12 cellular contexts compared by ENCODE assay signal in genomic region chr1:30323841-30324240, GRCh38.
DNase-seq lines count a peak whose midpoint lies in the region; ATAC-seq and TF ChIP-seq lines count a peak whose summit lies in the region.
"Had no signal": no experiment of that assay in that cellular context is flagged by ENCODE, and none has a peak within 500 bp of the region (broad histone marks: within the 10 kb centered on the region; RNA-seq: fewer than 3 reads in every experiment).

No MANE protein-coding gene starts in this region.

- H3K4me1 ChIP-seq in breast epithelium, result no peaks in the 10 kb centered on the region

- peaks cover 0 to 5% of the 10 kb centered on the region in 2 donors for H3K27me3 ChIP-seq in breast epithelium

- CTCF ChIA-PET in MCF 10A (lab: Yijun Ruan, JAX), result interaction anchor here (0.6 kb wide), 1 partner anchor 8 kb away, joined by 3 read pairs; no protein-coding TSS in a partner anchor

- TF ChIP-seq POLR2A in breast epithelium (IDR thresholded peaks at IDR 0.05), result no peak

- POLR2A ChIA-PET in MCF 10A (lab: Yijun Ruan, JAX), result interaction anchor here (0.6 to 0.7 kb wide), 2 partner anchors 431 to 1093 kb away, joined by 3 read pairs; no protein-coding TSS in a partner anchor

- H3K36me3 Mint-ChIP-seq in MCF 10A (ENCODE audit: insufficient read depth, unreplicated experiment), result no peaks in the 10 kb centered on the region

- no peak for TF ChIP-seq CTCF in MCF 10A (IDR thresholded peaks at IDR 0.05; ENCODE audit: unreplicated experiment)
- TF ChIP-seq CTCF in breast epithelium (IDR thresholded peaks at IDR 0.05), result no peak

- H3K36me3 ChIP-seq in breast epithelium, result no peaks in the 10 kb centered on the region

- peaks cover 48% of the 10 kb centered on the region for H3K27me3 Mint-ChIP-seq in MCF 10A (ENCODE audit: insufficient read depth, unreplicated experiment)

- H3K9me3 Mint-ChIP-seq in MCF 10A (ENCODE audit: unreplicated experiment), result no peaks in the 10 kb centered on the region

- no peaks in the 10 kb centered on the region for H3K4me1 Mint-ChIP-seq in MCF 10A (ENCODE audit: insufficient read depth, unreplicated experiment)

- intact Hi-C loops in MCF 10A (cut with micrococcal nuclease) (no loop called here), breast epithelium (cut with DNase I; ENCODE audit: low total_unique reads) (no loop called here)

- DNase-seq in MCF 10A (ENCODE audit: unreplicated experiment) (peak; percentile 16), breast epithelium (ENCODE audit: low spot score in 2 of 2) (no peak), SK-N-DZ (ENCODE audit: low spot score) (peak; percentile 8), midbrain (lab: John Stamatoyannopoulos, UW) (peak; percentile 1), NCI-H345 (lab: John Stamatoyannopoulos, UW) (no peak)
- DNase-seq: DMS53; NCI-H1048; NCI-H69; NK-92 treated with Interleukin-12 subunit alpha and Interleukin-12 subunit beta, amount 100 ng/mL, for 24 hours had no signal

- H3K27ac ChIP-seq in breast epithelium, result no peak overlapping the region

- no TSS peak for BruUV-seq in MCF 10A (replicated peaks; lab: Mats Ljungman, UMichigan)

- ATAC-seq in HG03159 (IDR thresholded peaks at IDR 0.05; ENCODE audit: unreplicated experiment) (no peak), esophagus mucosa (no peak), HG02970 (IDR thresholded peaks at IDR 0.05; ENCODE audit: low FRiP score, unreplicated experiment) (no peak)

- no peak overlapping the region for H3K27ac Mint-ChIP-seq in MCF 10A (ENCODE audit: low read depth, unreplicated experiment)

- H3K4me3 ChIP-seq in breast epithelium, result no peak overlapping the region

- no peaks in the 10 kb centered on the region for H3K9me3 ChIP-seq in breast epithelium

- no peak overlapping the region for H3K4me3 Mint-ChIP-seq in MCF 10A (ENCODE audit: unreplicated experiment)

Comparison
In these comparisons a context has a peak if more than half of its experiments do, and no peak if none do; other contexts are left out.
1. DNase-seq: peak in MCF 10A (single experiment), SK-N-DZ (single experiment) and midbrain (single experiment); none in breast epithelium (0 of 2) and NCI-H345 (single experiment).